ENCODE assay signal across 9 cellular contexts in the genomic region with DNA sequence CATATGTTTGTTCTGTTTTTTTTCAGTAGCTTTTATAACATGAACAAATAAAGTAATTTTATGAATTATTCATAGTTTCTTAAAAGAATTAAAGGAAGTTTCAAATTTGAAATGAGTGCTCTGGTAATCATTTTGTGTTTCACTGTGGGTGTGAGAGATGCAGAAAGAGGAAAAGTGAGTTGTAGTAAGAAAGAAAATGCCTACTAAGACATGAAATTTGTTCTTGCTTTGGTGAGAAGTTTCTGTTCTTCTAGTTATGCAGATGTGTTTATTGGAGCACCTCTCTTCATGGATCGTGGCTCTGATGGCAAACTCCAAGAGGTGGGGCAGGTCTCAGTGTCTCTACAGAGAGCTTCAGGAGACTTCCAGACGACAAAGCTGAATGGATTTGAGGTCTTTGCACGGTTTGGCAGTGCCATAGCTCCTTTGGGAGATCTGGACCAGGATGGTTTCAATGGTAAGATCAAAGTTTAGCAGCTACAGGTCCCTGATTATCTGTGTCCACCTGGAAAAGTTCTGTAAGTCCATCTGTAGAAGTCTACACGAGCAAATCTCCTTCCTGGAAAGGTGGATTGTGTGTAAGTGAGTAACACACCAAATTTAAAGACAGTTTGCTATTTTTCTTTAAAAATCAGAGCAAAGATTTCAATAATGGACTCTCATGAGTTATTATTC. TPM values are rescaled to one million over a fixed set of nuclear protein-coding genes. Genes with fewer than 3 reads are reported as not detected.
A peak's percentile ranks its signal among the peaks of the same experiment; 100 is the strongest.
DNase-seq lines count a peak whose midpoint lies in the region; ATAC-seq and TF ChIP-seq lines count a peak whose summit lies in the region.
"Had no signal": no experiment of that assay in that cellular context is flagged by ENCODE, and none has a peak within 500 bp of the region (broad histone marks: within the 10 kb centered on the region; RNA-seq: fewer than 3 reads in every experiment).

No MANE protein-coding gene starts in this region.

- TF ChIP-seq CTCF in IMR-90 (conservative IDR thresholded peaks at IDR 0.05; ENCODE audit: low read depth, low read length): no peak

- H3K4me3 ChIP-seq in IMR-90 (ENCODE audit: insufficient read depth, low read depth, low read length) (no peak overlapping the region), mesenchymal stem cell (ENCODE audit: insufficient read depth in 1 of 2, low read depth in 1 of 2, low read length in 2 of 2) (no peak overlapping the region)

- H2BK5ac ChIP-seq in IMR-90 (ENCODE audit: low read depth, low read length, poor library complexity, severe bottlenecking) (peak overlapping the region; percentile 93), mesenchymal stem cell (ENCODE audit: low read depth, low read length, poor library complexity, severe bottlenecking) (no peak overlapping the region)

- DNase-seq in IMR-90: no peak
- DNase-seq in mesenchymal stem cell: peak; percentile 8
- no peak for DNase-seq in GM03348 (ENCODE audit: low spot score)
- DNase-seq in HUDEP-2 (lab: John Stamatoyannopoulos, UW; ENCODE audit: unreplicated experiment in 76 of 76): no peak
- DNase-seq: stimulated activated CD4-positive, alpha-beta T cell treated with anti-CD3 and anti-CD28 coated beads, Interleukin-12 subunit alpha, Interleukin-12 subunit beta, amount 100 ng/mL, for 4 hours had no signal

- H3K4me3 Mint-ChIP-seq in stimulated activated memory B cell treated with anti-CD40 and anti-IgM and Interleukin-4, amounts not matched to agents 10 μg/mL and 1 μg/mL and 100 μg/mL, for 72 hours: no peak overlapping the region
- H3K4me3 Mint-ChIP-seq: activated naive CD4-positive, alpha-beta T cell treated with anti-CD3 and anti-CD28 coated beads, Interleukin-2, amount 10 ng/mL, durations not matched to agents 7 days and 5 days had no signal

- peak overlapping the region; percentile 70 for H3K4ac ChIP-seq in IMR-90 (ENCODE audit: low read depth, low read length)
- H3K4ac ChIP-seq in mesenchymal stem cell (ENCODE audit: low read depth in 1 of 2, low read length in 2 of 2): no peak overlapping the region

- no peaks in the 10 kb centered on the region for H3K9me3 ChIP-seq in IMR-90 (ENCODE audit: control insufficient read depth, insufficient read depth, low read length)
- H3K9me3 ChIP-seq in mesenchymal stem cell (ENCODE audit: control insufficient read depth, low read length): no peaks in the 10 kb centered on the region

- H3K4me1 Mint-ChIP-seq in stimulated activated memory B cell treated with anti-CD40 and anti-IgM and Interleukin-4, amounts not matched to agents 10 μg/mL and 1 μg/mL and 100 μg/mL, for 72 hours: peaks cover 5% of the 10 kb centered on the region

- peak overlapping the region; percentile 69 for H4K91ac ChIP-seq in IMR-90 (ENCODE audit: insufficient read depth, low read depth, low read length)
- no peak overlapping the region for H4K91ac ChIP-seq in mesenchymal stem cell (ENCODE audit: low read length)

- dilution Hi-C loops in IMR-90 (cut with HindIII; ENCODE audit: low sequenced_read_pairs, unreplicated experiment): no loop called here

- ATAC-seq in GM19035 (IDR thresholded peaks at IDR 0.05; ENCODE audit: unreplicated experiment) (peak; percentile 24), HG02610 (IDR thresholded peaks at IDR 0.05; ENCODE audit: unreplicated experiment) (peak; percentile 26), IMR-90 (ENCODE audit: low read depth) (peak; percentile 38; the same call in 1 of the 2 replicates)
- ATAC-seq in stimulated activated memory B cell treated with anti-CD40 and anti-IgM and Interleukin-4, amounts not matched to agents 10 μg/mL and 1 μg/mL and 100 μg/mL, for 72 hours: no peak

- peaks cover 5% of the 10 kb centered on the region for H3K36me3 Mint-ChIP-seq in stimulated activated memory B cell treated with anti-CD40 and anti-IgM and Interleukin-4, amounts not matched to agents 10 μg/mL and 1 μg/mL and 100 μg/mL, for 72 hours

- H3K9ac ChIP-seq in IMR-90 (ENCODE audit: low read depth, low read length) (peak overlapping the region; percentile 53; the same call in 1 of the 2 replicates), mesenchymal stem cell (ENCODE audit: low read length) (no peak overlapping the region)

- BruUV-seq in IMR-90 (replicated peaks; lab: Mats Ljungman, UMichigan): no TSS peak

- POLR2A ChIA-PET in IMR-90 (lab: Charles Lee; ENCODE audit: unreplicated experiment): no interaction called here

- peak overlapping the region; percentile 33; the same call in 1 of the 2 replicates for H3K14ac ChIP-seq in IMR-90 (replicated peaks; ENCODE audit: low read depth, low read length)
- no peak overlapping the region for H3K14ac ChIP-seq in mesenchymal stem cell (ENCODE audit: low read length in 2 of 2)

- peak overlapping the region; percentile 31 for H2BK20ac ChIP-seq in IMR-90 (ENCODE audit: low read depth, low read length)

- H3K4me1 ChIP-seq in IMR-90 (ENCODE audit: control insufficient read depth, insufficient read depth, low read length) (peaks cover 14% of the 10 kb centered on the region), mesenchymal stem cell (ENCODE audit: control insufficient read depth, insufficient read depth, low read depth, low read length) (no peaks in the 10 kb centered on the region)

- H3K27ac ChIP-seq in IMR-90 (ENCODE audit: insufficient read depth, low read length) (peak overlapping the region; percentile 68; the same call in 1 of the 2 replicates), mesenchymal stem cell (ENCODE audit: low read length, poor library complexity, severe bottlenecking) (no peak overlapping the region)

- H3K36me3 ChIP-seq in IMR-90 (ENCODE audit: control insufficient read depth, insufficient read depth, low read length) (peaks cover 18% of the 10 kb centered on the region), mesenchymal stem cell (ENCODE audit: control insufficient read depth in 1 of 2, insufficient read depth in 2 of 2, low read depth in 1 of 2, low read length in 2 of 2) (peaks cover 17 to 78% of the 10 kb centered on the region in 2 experiments)

- H3K27me3 ChIP-seq in IMR-90 (ENCODE audit: control insufficient read depth, insufficient read depth, low read length) (no peaks in the 10 kb centered on the region), mesenchymal stem cell (ENCODE audit: control insufficient read depth in 1 of 2, insufficient read depth in 1 of 2, low read length in 2 of 2) (no peaks in the 10 kb centered on the region)

- H4K5ac ChIP-seq in IMR-90 (ENCODE audit: low read depth, low read length): peak overlapping the region; percentile 73

- H3K9me3 Mint-ChIP-seq in stimulated activated memory B cell treated with anti-CD40 and anti-IgM and Interleukin-4, amounts not matched to agents 10 μg/mL and 1 μg/mL and 100 μg/mL, for 72 hours: no peaks in the 10 kb centered on the region
- H3K9me3 Mint-ChIP-seq: activated naive CD4-positive, alpha-beta T cell treated with anti-CD3 and anti-CD28 coated beads, Interleukin-2, amount 10 ng/mL, durations not matched to agents 7 days and 5 days had no signal

- no peak overlapping the region for H2BK15ac ChIP-seq in IMR-90 (ENCODE audit: low read depth, low read length)
- no peak overlapping the region for H2BK15ac ChIP-seq in mesenchymal stem cell (ENCODE audit: low read depth, poor library complexity, severe bottlenecking)

- peaks cover 0 to 13% of the 10 kb centered on the region in 2 experiments; a peak in 2 of 4 replicates for H3K79me1 ChIP-seq in IMR-90 (ENCODE audit: low read depth in 1 of 2, low read length in 2 of 2)
- H3K79me1 ChIP-seq in mesenchymal stem cell (replicated peaks; ENCODE audit: low read length, poor library complexity, severe bottlenecking): peaks cover 8% of the 10 kb centered on the region

- H2AK9ac ChIP-seq in IMR-90 (replicated peaks; ENCODE audit: low read depth, low read length, poor library complexity): no peak overlapping the region

- H2AFZ ChIP-seq in IMR-90 (replicated peaks; ENCODE audit: low read length, poor library complexity) (no peak overlapping the region), mesenchymal stem cell (ENCODE audit: low read depth, low read length) (no peak overlapping the region)

- in situ Hi-C loops in IMR-90 (cut with MboI; ENCODE audit: low sequenced_read_pairs): loop anchor here (5.0 kb wide), 1 partner anchor 134 kb away; no protein-coding TSS in a partner anchor

- H2AK5ac ChIP-seq in IMR-90 (ENCODE audit: low read depth, low read length) (peak overlapping the region; percentile 0; the same call in 1 of the 2 replicates), mesenchymal stem cell (ENCODE audit: low read length, severe bottlenecking) (no peak overlapping the region)

- H3K27me3 Mint-ChIP-seq in stimulated activated memory B cell treated with anti-CD40 and anti-IgM and Interleukin-4, amounts not matched to agents 10 μg/mL and 1 μg/mL and 100 μg/mL, for 72 hours: no peaks in the 10 kb centered on the region
- H3K27me3 Mint-ChIP-seq: activated naive CD4-positive, alpha-beta T cell treated with anti-CD3 and anti-CD28 coated beads, Interleukin-2, amount 10 ng/mL, durations not matched to agents 7 days and 5 days had no signal

- TF ChIP-seq RAD21 in IMR-90 (IDR thresholded peaks at IDR 0.05; ENCODE audit: low read length): no peak

- H3K9me1 ChIP-seq in IMR-90 (ENCODE audit: insufficient read depth, low read length): peaks cover 6% of the 10 kb centered on the region

- WGBS in IMR-90 (ENCODE audit: extremely low coverage in 2 of 2, insufficient read length in 1 of 2), 2 experiments: 80% methylated on average over 2 of the region's 4 CpGs; no CpG with 5 or more reads in 1 of the 2 experiments
- 82% methylated on average over 3 of the region's 4 CpGs for WGBS in mesenchymal stem cell

- H4K20me1 ChIP-seq in IMR-90 (ENCODE audit: insufficient read depth, low read length): no peaks in the 10 kb centered on the region

- no peak overlapping the region for H3K27ac Mint-ChIP-seq in stimulated activated memory B cell treated with anti-CD40 and anti-IgM and Interleukin-4, amounts not matched to agents 10 μg/mL and 1 μg/mL and 100 μg/mL, for 72 hours
- H3K27ac Mint-ChIP-seq: activated naive CD4-positive, alpha-beta T cell treated with anti-CD3 and anti-CD28 coated beads, Interleukin-2, amount 10 ng/mL, durations not matched to agents 7 days and 5 days had no signal

- intact Hi-C loops in IMR-90 (cut with micrococcal nuclease): loop anchor here (1.0 to 10.0 kb wide), 3 partner anchors 51 to 366 kb away; a partner anchor contains a TSS

- no peak overlapping the region for H2BK12ac ChIP-seq in mesenchymal stem cell (ENCODE audit: low read length in 2 of 2)

- H3K18ac ChIP-seq in IMR-90 (ENCODE audit: low read depth, low read length) (peak overlapping the region; percentile 79), mesenchymal stem cell (ENCODE audit: low read depth in 1 of 2, low read length in 2 of 2) (no peak overlapping the region)

- H3K56ac ChIP-seq in IMR-90 (ENCODE audit: extremely low read depth, insufficient read depth, low read length): no peak overlapping the region

- H2BK120ac ChIP-seq in IMR-90 (ENCODE audit: low read depth, low read length): peak overlapping the region; percentile 58
- H2BK120ac ChIP-seq in mesenchymal stem cell (ENCODE audit: low read depth, low read length): no peak overlapping the region

- peak overlapping the region in 1 of 2 experiments; percentile 48; a peak in 2 of 4 replicates for H4K8ac ChIP-seq in IMR-90 (ENCODE audit: low read depth in 2 of 2, low read length in 2 of 2)
- H4K8ac ChIP-seq in mesenchymal stem cell (ENCODE audit: low read length): no peak overlapping the region

- TF ChIP-seq POLR2A in IMR-90 (IDR thresholded peaks at IDR 0.05; ENCODE audit: low read depth, low read length): no peak

- peak overlapping the region; percentile 3 for H3K4me2 ChIP-seq in IMR-90 (ENCODE audit: low read depth, low read length)
- H3K4me2 ChIP-seq in mesenchymal stem cell (ENCODE audit: low read length, poor library complexity, severe bottlenecking): no peak overlapping the region

- H3K23ac ChIP-seq in IMR-90 (ENCODE audit: low read depth, low read length): peak overlapping the region; percentile 33
- no peak overlapping the region for H3K23ac ChIP-seq in mesenchymal stem cell (ENCODE audit: low read length in 2 of 2)

- CTCF ChIA-PET in IMR-90 (lab: Yijun Ruan, JAX): interaction anchor here (0.7 to 2.9 kb wide), 13 partner anchors 11 to 354 kb away, joined by 3 to 26 read pairs (median 4); no protein-coding TSS in a partner anchor

RNA-seq across cellular contexts. Expression of a gene that starts 51.4 kb away (rescaled TPM):
- 181 and 204 TPM in 2 replicates for total RNA-seq in IMR-90 (2012; rRNA removed)
- 45.8 and 51.4 TPM in 2 replicates for polyA plus RNA-seq in IMR-90 (2012; rRNA removed)
- polyA plus RNA-seq in IMR-90 (2012; cell fraction: cytosol; rRNA removed): 12.4 and 14.0 TPM in 2 replicates
- 9.3 and 71.1 TPM in 2 replicates for polyA plus RNA-seq in IMR-90 (2012; cell fraction: nucleus; rRNA removed; ENCODE audit: low replicate concordance)
- 126 TPM for polyA plus RNA-seq in mesenchymal stem cell (2013, experiment 1 of 2)
- 117 TPM for polyA plus RNA-seq in mesenchymal stem cell (2013, experiment 2 of 2)

RNA-seq across cellular contexts. Expression of a gene that starts 52.6 kb away (rescaled TPM):
- total RNA-seq in IMR-90 (2012; rRNA removed): 19.9 and 26.4 TPM in 2 replicates
- 2.1 and 2.6 TPM in 2 replicates for polyA plus RNA-seq in IMR-90 (2012; rRNA removed)
- polyA plus RNA-seq in IMR-90 (2012; cell fraction: cytosol; rRNA removed): 0.56 and 0.64 TPM in 2 replicates
- 0.47 and 4.2 TPM in 2 replicates for polyA plus RNA-seq in IMR-90 (2012; cell fraction: nucleus; rRNA removed; ENCODE audit: low replicate concordance)
- polyA plus RNA-seq in mesenchymal stem cell (2013, experiment 1 of 2): 4.1 TPM
- 4.5 TPM for polyA plus RNA-seq in mesenchymal stem cell (2013, experiment 2 of 2)
